1 cellular context compared by ENCODE assay signal in genomic region chr1:216461466-216461865, GRCh38.
TF ChIP-seq lines count a peak whose summit lies in the region.

No MANE protein-coding gene starts in this region.

TF ChIP-seq in WTC11, 78 proteins besides CTCF, POLR2A, EP300 and RAD21 (continued from another document):
- no peak for TF ChIP-seq ZNF671 (CRISPR knock-in tag; IDR thresholded peaks at IDR 0.05)
- TF ChIP-seq USF1 (CRISPR knock-in tag; IDR thresholded peaks at IDR 0.05): no peak
- TF ChIP-seq MXD4 (CRISPR knock-in tag; IDR thresholded peaks at IDR 0.05; ENCODE audit: borderline replicate concordance): no peak
- no peak for TF ChIP-seq ARID4B (CRISPR knock-in tag; IDR thresholded peaks at IDR 0.05; ENCODE audit: borderline replicate concordance)
- TF ChIP-seq OVOL2 (CRISPR knock-in tag; IDR thresholded peaks at IDR 0.05; ENCODE audit: borderline replicate concordance): no peak
- no peak for TF ChIP-seq ZNF396 (CRISPR knock-in tag; IDR thresholded peaks at IDR 0.05; ENCODE audit: borderline replicate concordance)
- TF ChIP-seq ETV6 (CRISPR knock-in tag; IDR thresholded peaks at IDR 0.05): no peak
- TF ChIP-seq STAT6 (CRISPR knock-in tag; conservative IDR thresholded peaks at IDR 0.05; ENCODE audit: low read depth): no peak
- no peak for TF ChIP-seq AR (CRISPR knock-in tag; IDR thresholded peaks at IDR 0.05)
- TF ChIP-seq TP53 (CRISPR knock-in tag; IDR thresholded peaks at IDR 0.05): no peak
- TF ChIP-seq ZNF281 (CRISPR knock-in tag; IDR thresholded peaks at IDR 0.05): no peak
